8 cellular contexts compared by ENCODE assay signal in genomic region chr17:1865252-1866037, GRCh38. TPM values are rescaled to one million over a fixed set of nuclear protein-coding genes. Genes with fewer than 3 reads are reported as not detected.
DNase-seq lines count a peak whose midpoint lies in the region; ATAC-seq, FAIRE-seq and TF ChIP-seq lines count a peak whose summit lies in the region.

No MANE protein-coding gene starts in this region.

- no peak overlapping the region for H3K4me3 Mint-ChIP-seq in stimulated activated effector memory CD8-positive, alpha-beta T cell treated with anti-CD3 and anti-CD28 coated beads, Interleukin-12 subunit alpha, Interleukin-12 subunit beta, amount 100 ng/mL, for 72 hours

- peak; percentile 55 for TF ChIP-seq CTCF in BE2C (IDR thresholded peaks at IDR 0.05; ENCODE audit: low read depth, low read length)
- TF ChIP-seq CTCF in RWPE1 (conservative IDR thresholded peaks at IDR 0.05; ENCODE audit: low read depth) = peak; percentile 75
- TF ChIP-seq CTCF in adrenal gland (IDR thresholded peaks at IDR 0.05) = peak; percentile 45 to 69 (median 54)
- TF ChIP-seq CTCF in kidney (IDR thresholded peaks at IDR 0.05; ENCODE audit: borderline replicate concordance, extremely low read depth, insufficient read depth) = peak; percentile 39

- H3K27me3 ChIP-seq in BE2C (no peaks in the 10 kb centered on the region), H7 (ENCODE audit: control insufficient read depth, insufficient read depth, low read length) (no peaks in the 10 kb centered on the region), adrenal gland (no peaks in the 10 kb centered on the region)

- no peak for TF ChIP-seq POLR2A in adrenal gland (IDR thresholded peaks at IDR 0.05)

- H3K4me3 ChIP-seq in BE2C (ENCODE audit: low read depth, low read length) (no peak overlapping the region), H7 (ENCODE audit: insufficient read depth, low read depth, low read length) (no peak overlapping the region), adrenal gland (no peak overlapping the region), kidney (ENCODE audit: low read length in 2 of 2) (no peak overlapping the region)

- H3K9ac ChIP-seq in kidney (ENCODE audit: low read length in 2 of 2) = no peak overlapping the region

- no peak overlapping the region for H3K27ac Mint-ChIP-seq in stimulated activated effector memory CD8-positive, alpha-beta T cell treated with anti-CD3 and anti-CD28 coated beads, Interleukin-12 subunit alpha, Interleukin-12 subunit beta, amount 100 ng/mL, for 72 hours

- POLR2A ChIA-PET in RWPE1 (lab: Yijun Ruan, JAX; ENCODE audit: low non-redundant PET) = no interaction called here

- peak; percentile 48 for ATAC-seq in stimulated activated effector memory CD8-positive, alpha-beta T cell treated with anti-CD3 and anti-CD28 coated beads, Interleukin-12 subunit alpha, Interleukin-12 subunit beta, amount 100 ng/mL, for 72 hours
- no peak for ATAC-seq in sciatic nerve
- no peak for ATAC-seq in HG03095 (IDR thresholded peaks at IDR 0.05; ENCODE audit: unreplicated experiment)

- H3K36me3 ChIP-seq in BE2C = no peaks in the 10 kb centered on the region
- no peaks in the 10 kb centered on the region; the same call in none of the 2 replicates for H3K36me3 ChIP-seq in H7 (replicated peaks; ENCODE audit: control insufficient read depth, insufficient read depth, low read length)
- H3K36me3 ChIP-seq in adrenal gland (replicated peaks in 1 of 2) = no peaks in the 10 kb centered on the region
- peaks cover 2 to 10% of the 10 kb centered on the region in 2 donors for H3K36me3 ChIP-seq in kidney (ENCODE audit: control insufficient read depth in 1 of 2, insufficient read depth in 2 of 2, low read length in 2 of 2)

- H3K4me1 ChIP-seq in BE2C = no peaks in the 10 kb centered on the region
- no peaks in the 10 kb centered on the region for H3K4me1 ChIP-seq in adrenal gland (replicated peaks in 1 of 2)
- no peaks in the 10 kb centered on the region for H3K4me1 ChIP-seq in kidney (ENCODE audit: control insufficient read depth in 1 of 2, insufficient read depth in 1 of 2, low read depth in 1 of 2, low read length in 2 of 2)

- 54 to 71% (median 65%) methylated on average over 17 of the region's 17 CpGs for WGBS in adrenal gland, 4 donors

- intact Hi-C loops in adrenal gland (cut with DNase I) (loop anchor here in 1 of 2 donors (10.0 kb wide), 1 partner anchor 131 kb away; no protein-coding TSS in a partner anchor), kidney (cut with DNase I) (no loop called here), sciatic nerve (cut with DNase I) (no loop called here)

- H3K36me3 Mint-ChIP-seq in stimulated activated effector memory CD8-positive, alpha-beta T cell treated with anti-CD3 and anti-CD28 coated beads, Interleukin-12 subunit alpha, Interleukin-12 subunit beta, amount 100 ng/mL, for 72 hours = peaks cover 69% of the 10 kb centered on the region

- no peaks in the 10 kb centered on the region for H3K9me3 Mint-ChIP-seq in stimulated activated effector memory CD8-positive, alpha-beta T cell treated with anti-CD3 and anti-CD28 coated beads, Interleukin-12 subunit alpha, Interleukin-12 subunit beta, amount 100 ng/mL, for 72 hours

- H3K9me3 ChIP-seq in BE2C (no peaks in the 10 kb centered on the region), adrenal gland (replicated peaks in 1 of 3) (no peaks in the 10 kb centered on the region), kidney (ENCODE audit: control insufficient read depth in 1 of 2, low read length in 2 of 2) (no peaks in the 10 kb centered on the region)

- CTCF ChIA-PET in RWPE1 (lab: Yijun Ruan, JAX) = interaction anchor here (0.5 to 1.0 kb wide), 13 partner anchors 15 to 471 kb away, joined by 3 to 6 read pairs (median 3); no protein-coding TSS in a partner anchor

- FAIRE-seq in kidney (lab: Jason Lieb, UNC) = peak; percentile 62

- H3K4me1 Mint-ChIP-seq in stimulated activated effector memory CD8-positive, alpha-beta T cell treated with anti-CD3 and anti-CD28 coated beads, Interleukin-12 subunit alpha, Interleukin-12 subunit beta, amount 100 ng/mL, for 72 hours = peaks cover 9% of the 10 kb centered on the region

- H3K27ac ChIP-seq in RWPE1 (no peak overlapping the region; the same call in 1 of the 2 replicates), adrenal gland (peak overlapping the region in 1 of 5 donors; percentile 48), kidney (ENCODE audit: low read depth in 2 of 2, low read length in 2 of 2) (no peak overlapping the region)

- DNase-seq in BE2C (peak; percentile 28), H7 (peak; percentile 78), RWPE1 (ENCODE audit: low spot score) (peak; percentile 48), adrenal gland (peak; percentile 36 to 64 (median 47)), kidney (no peak), sciatic nerve (ENCODE audit: low spot score) (no peak)
- DNase-seq in stimulated activated effector memory CD8-positive, alpha-beta T cell treated with anti-CD3 and anti-CD28 coated beads, Interleukin-12 subunit alpha, Interleukin-12 subunit beta, amount 100 ng/mL, for 72 hours (ENCODE audit: low spot score in 2 of 2) = peak; percentile 30 to 63

RNA-seq across cellular contexts. Expression of gene RPA1, which starts 35.6 kb away (rescaled TPM):
- polyA plus RNA-seq in BE2C (2012; ENCODE audit: insufficient read depth, insufficient read length, low read depth) = 67.9 TPM
- 24.6 and 31.2 TPM in 2 replicates for total RNA-seq in H7 (2014; rRNA removed; shearing (Covaris generic))
- total RNA-seq in adrenal gland = 100 to 1,000 TPM in 1 of 8 donors, 10 to 100 TPM in 7; 20.2 to 109 (median 50.3) TPM
- 10 to 100 TPM; 12.9 to 32.8 (median 14.8) TPM for polyA plus RNA-seq in adrenal gland
- total RNA-seq in kidney = 89.0 TPM
- 26.1 TPM for polyA plus RNA-seq in kidney (ENCODE audit: insufficient read depth, low read depth, low replicate concordance)
- 83.0 TPM for total RNA-seq in sciatic nerve

RNA-seq across cellular contexts. Expression of gene SMYD4, which starts 35.7 kb away (rescaled TPM):
- polyA plus RNA-seq in BE2C (2012; ENCODE audit: insufficient read depth, insufficient read length, low read depth) = 4.3 TPM
- 14.0 and 20.6 TPM in 2 replicates for total RNA-seq in H7 (2014; rRNA removed; shearing (Covaris generic))
- total RNA-seq in adrenal gland (10 to 100 TPM; 10.2 to 20.2 (median 16.3) TPM), kidney (12.2 TPM), sciatic nerve (17.7 TPM)
- polyA plus RNA-seq in adrenal gland (10 to 100 TPM in 1 of 3 donors, 1 to 10 TPM in 2; 5.1 to 17.9 (median 8.4) TPM), kidney (ENCODE audit: insufficient read depth, low read depth, low replicate concordance) (3.4 TPM)

Comparison
In these comparisons a context has a peak if more than half of its experiments do, and no peak if none do; other contexts are left out.
1. DNase-seq: peak in BE2C (single experiment), H7 (single experiment), RWPE1 (single experiment), adrenal gland (7 of 7) and stimulated activated effector memory CD8-positive, alpha-beta T cell treated with anti-CD3 and anti-CD28 coated beads, Interleukin-12 subunit alpha, Interleukin-12 subunit beta, amount 100 ng/mL, for 72 hours (2 of 2); none in kidney (single experiment) and sciatic nerve (single experiment).
2. Peak in every context shown above with its lines, with median percentiles within 50 percentile points of each other: CTCF ChIP-seq.